10 cellular contexts compared by ENCODE assay signal in the genomic region with DNA sequence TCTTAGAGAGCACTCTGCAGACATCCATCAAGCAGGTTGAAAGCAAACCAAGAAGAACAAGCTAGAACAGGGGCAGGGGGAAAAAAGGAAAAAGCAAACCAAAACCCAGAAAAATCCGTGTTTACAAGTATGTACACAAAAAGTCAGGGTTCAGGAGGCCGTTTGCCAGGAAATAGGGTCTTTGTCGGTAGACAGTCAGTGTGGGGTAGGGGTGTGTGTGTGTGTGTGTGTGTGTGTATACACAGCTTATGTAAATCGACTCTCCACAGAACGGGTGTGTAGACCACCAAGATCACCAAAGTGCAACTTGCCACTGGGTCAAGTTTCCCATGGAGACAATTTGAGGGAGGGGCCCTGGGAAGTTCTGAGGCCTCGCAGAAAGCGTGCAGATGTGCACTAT. TPM values are rescaled to one million over a fixed set of nuclear protein-coding genes. Genes with fewer than 3 reads are reported as not detected.
A peak's percentile ranks its signal among the peaks of the same experiment; 100 is the strongest.
DNase-seq lines count a peak whose midpoint lies in the region; ATAC-seq and TF ChIP-seq lines count a peak whose summit lies in the region.
"Had no signal": no experiment of that assay in that cellular context is flagged by ENCODE, and none has a peak within 500 bp of the region (broad histone marks: within the 10 kb centered on the region; RNA-seq: fewer than 3 reads in every experiment).

No MANE protein-coding gene starts in this region.

- CTCF ChIA-PET in MCF 10A (lab: Yijun Ruan, JAX): interaction anchor here (0.8 to 1.9 kb wide), 3 partner anchors 10 to 16 kb away, joined by 3 to 6 read pairs (median 5); no protein-coding TSS in a partner anchor
- CTCF ChIA-PET in mammary epithelial cell (lab: Charles Lee; ENCODE audit: low non-redundant PET): no interaction called here
- CTCF ChIA-PET in IMR-90 (lab: Yijun Ruan, JAX): interaction anchor here (1.0 kb wide), 1 partner anchor 137 kb away, joined by 4 read pairs; no protein-coding TSS in a partner anchor

- peaks cover 15% of the 10 kb centered on the region for H3K36me3 ChIP-seq in mammary epithelial cell (ENCODE audit: insufficient read depth, low read length)
- H3K36me3 ChIP-seq in IMR-90 (ENCODE audit: control insufficient read depth, insufficient read depth, low read length): peaks cover 45% of the 10 kb centered on the region
- H3K36me3 ChIP-seq in endodermal cell (ENCODE audit: control insufficient read depth, insufficient read depth, low read length): peaks cover 78% of the 10 kb centered on the region

- H2AFZ ChIP-seq in mammary epithelial cell (ENCODE audit: low read depth, low read length): no peak overlapping the region
- H2AFZ ChIP-seq in IMR-90 (replicated peaks; ENCODE audit: low read length, poor library complexity): no peak overlapping the region

- peaks cover 29% of the 10 kb centered on the region for H3K9me1 ChIP-seq in IMR-90 (ENCODE audit: insufficient read depth, low read length)

- WGBS in mammary epithelial cell (ENCODE audit: low coverage, missing lambda C conversion rate): 92% methylated on average over 6 of the region's 7 CpGs
- 60% methylated on average over 1 of the region's 7 CpGs; no CpG with 5 or more reads in 1 of the 2 experiments for WGBS in IMR-90 (ENCODE audit: extremely low coverage in 2 of 2, insufficient read length in 1 of 2), 2 experiments
- 95% methylated on average over 7 of the region's 7 CpGs; no CpG with 5 or more reads in 1 of the 2 experiments for WGBS in endodermal cell (ENCODE audit: insufficient coverage in 1 of 2, insufficient read length in 1 of 2), 2 experiments

- H3K9ac ChIP-seq in mammary epithelial cell (ENCODE audit: insufficient read depth, low read length) (no peak overlapping the region), IMR-90 (ENCODE audit: low read depth, low read length) (no peak overlapping the region), endodermal cell (ENCODE audit: extremely low read depth, low read length, poor library complexity, severe bottlenecking) (no peak overlapping the region)

- no peak overlapping the region for H2AK5ac ChIP-seq in IMR-90 (ENCODE audit: low read depth, low read length)

- no peak overlapping the region for H2BK20ac ChIP-seq in IMR-90 (ENCODE audit: low read depth, low read length)

- BruUV-seq in MCF 10A (replicated peaks; lab: Mats Ljungman, UMichigan) (no TSS peak), mammary epithelial cell (replicated peaks; lab: Mats Ljungman, UMichigan) (no TSS peak), IMR-90 (replicated peaks; lab: Mats Ljungman, UMichigan) (no TSS peak)

- H3K9me3 ChIP-seq in mammary epithelial cell (replicated peaks; ENCODE audit: insufficient read depth, low read length): no peaks in the 10 kb centered on the region
- no peaks in the 10 kb centered on the region for H3K9me3 ChIP-seq in IMR-90 (ENCODE audit: control insufficient read depth, insufficient read depth, low read length)
- H3K9me3 ChIP-seq in endodermal cell (ENCODE audit: control insufficient read depth, low read length): no peaks in the 10 kb centered on the region

- TF ChIP-seq RAD21 in IMR-90 (IDR thresholded peaks at IDR 0.05; ENCODE audit: low read length): no peak

- in situ Hi-C loops in mammary epithelial cell (cut with MboI; ENCODE audit: low sequenced_read_pairs in 2 of 2): loop anchor here in 1 of 2 donors (25.0 kb wide), 1 partner anchor 149 kb away; no protein-coding TSS in a partner anchor
- in situ Hi-C loops in IMR-90 (cut with MboI; ENCODE audit: low sequenced_read_pairs): no loop called here

- no peak for TF ChIP-seq CTCF in MCF 10A (IDR thresholded peaks at IDR 0.05; ENCODE audit: unreplicated experiment)
- no peak for TF ChIP-seq CTCF in mammary epithelial cell (conservative IDR thresholded peaks at IDR 0.05 in 1 of 2, IDR thresholded peaks at IDR 0.05 in 1 of 2; ENCODE audit: extremely low read depth in 1 of 2, insufficient read depth in 1 of 2, low read depth in 1 of 2, low read length in 2 of 2)
- TF ChIP-seq CTCF in IMR-90 (conservative IDR thresholded peaks at IDR 0.05; ENCODE audit: low read depth, low read length): no peak
- no peak for TF ChIP-seq CTCF in endodermal cell (conservative IDR thresholded peaks at IDR 0.05)

- no peak overlapping the region for H3K4me3 ChIP-seq in mammary epithelial cell (replicated peaks in 1 of 3; ENCODE audit: insufficient read depth in 1 of 3, low read depth in 2 of 3, low read length in 3 of 3)
- no peak overlapping the region for H3K4me3 ChIP-seq in IMR-90 (ENCODE audit: insufficient read depth, low read depth, low read length)
- no peak overlapping the region for H3K4me3 ChIP-seq in endodermal cell (ENCODE audit: low read length)

- no peak overlapping the region for H2BK120ac ChIP-seq in IMR-90 (ENCODE audit: low read depth, low read length)

- POLR2A ChIA-PET in MCF 10A (lab: Yijun Ruan, JAX) (interaction anchor here (0.9 to 2.4 kb wide), 2 partner anchors 10 to 15 kb away, joined by 3 to 15 read pairs; no protein-coding TSS in a partner anchor), IMR-90 (lab: Charles Lee; ENCODE audit: unreplicated experiment) (interaction anchor here (0.6 to 0.9 kb wide), 3 partner anchors 9 to 77 kb away, joined by 3 to 5 read pairs (median 3); a partner anchor contains a TSS)
- POLR2A ChIA-PET in naive thymus-derived CD8-positive, alpha-beta T cell (lab: Charles Lee): no interaction called here

- H2BK5ac ChIP-seq in IMR-90 (ENCODE audit: low read depth, low read length, poor library complexity, severe bottlenecking): no peak overlapping the region

- H3K27ac Mint-ChIP-seq in MCF 10A (ENCODE audit: low read depth, unreplicated experiment) (peak overlapping the region; percentile 47), endodermal cell (peak overlapping the region; percentile 10)
- peak overlapping the region in 2 of 10 donors; percentile 29 to 40 for H3K27ac Mint-ChIP-seq in naive thymus-derived CD8-positive, alpha-beta T cell
- H3K27ac Mint-ChIP-seq: CD4-positive, CD25-positive, alpha-beta regulatory T cell had no signal

- H3K18ac ChIP-seq in IMR-90 (ENCODE audit: low read depth, low read length): no peak overlapping the region

- H3K4me1 ChIP-seq in mammary epithelial cell (ENCODE audit: insufficient read depth, low read length) (no peaks in the 10 kb centered on the region), IMR-90 (ENCODE audit: control insufficient read depth, insufficient read depth, low read length) (peaks cover 14% of the 10 kb centered on the region), endodermal cell (ENCODE audit: control insufficient read depth, insufficient read depth, low read length) (peaks cover 5% of the 10 kb centered on the region)

- peak overlapping the region; percentile 15 for H3K4ac ChIP-seq in IMR-90 (ENCODE audit: low read depth, low read length)

- no peak overlapping the region for H3K56ac ChIP-seq in IMR-90 (ENCODE audit: extremely low read depth, insufficient read depth, low read length)

- no peak overlapping the region for H3K4me2 ChIP-seq in mammary epithelial cell (ENCODE audit: insufficient read depth, low read depth, low read length)
- H3K4me2 ChIP-seq in IMR-90 (ENCODE audit: low read depth, low read length): no peak overlapping the region

- no peak overlapping the region for H4K8ac ChIP-seq in IMR-90 (ENCODE audit: low read depth in 2 of 2, low read length in 2 of 2)

- TF ChIP-seq POLR2A in IMR-90 (IDR thresholded peaks at IDR 0.05; ENCODE audit: low read depth, low read length): no peak

- H3K4me1 Mint-ChIP-seq in MCF 10A (ENCODE audit: insufficient read depth, unreplicated experiment): peaks cover 1% of the 10 kb centered on the region
- H3K4me1 Mint-ChIP-seq in endodermal cell: peaks cover 69% of the 10 kb centered on the region
- peaks cover 3 to 26% (median 15%) of the 10 kb centered on the region in 4 donors for H3K4me1 Mint-ChIP-seq in naive thymus-derived CD8-positive, alpha-beta T cell

- H2BK15ac ChIP-seq in IMR-90 (ENCODE audit: low read depth, low read length): no peak overlapping the region

- ATAC-seq in IMR-90 (ENCODE audit: low read depth) (no peak), GM19351 (IDR thresholded peaks at IDR 0.05; ENCODE audit: unreplicated experiment) (no peak)
- no peak for ATAC-seq in naive thymus-derived CD8-positive, alpha-beta T cell

- H3K4me3 Mint-ChIP-seq in MCF 10A (ENCODE audit: unreplicated experiment) (no peak overlapping the region), endodermal cell (no peak overlapping the region)
- H3K4me3 Mint-ChIP-seq in naive thymus-derived CD8-positive, alpha-beta T cell: no peak overlapping the region
- H3K4me3 Mint-ChIP-seq: CD4-positive, CD25-positive, alpha-beta regulatory T cell had no signal

- peaks cover 26 to 70% of the 10 kb centered on the region in 2 experiments for H3K79me1 ChIP-seq in IMR-90 (ENCODE audit: low read depth in 1 of 2, low read length in 2 of 2)

- peaks cover 91% of the 10 kb centered on the region for H3K79me2 ChIP-seq in mammary epithelial cell (ENCODE audit: insufficient read depth, low read length)

- H3K36me3 Mint-ChIP-seq in MCF 10A (ENCODE audit: insufficient read depth, unreplicated experiment) (peaks cover 39% of the 10 kb centered on the region), endodermal cell (ENCODE audit: low read depth) (peaks cover 89% of the 10 kb centered on the region)
- no peaks in the 10 kb centered on the region for H3K36me3 Mint-ChIP-seq in naive thymus-derived CD8-positive, alpha-beta T cell
- H3K36me3 Mint-ChIP-seq: CD4-positive, CD25-positive, alpha-beta regulatory T cell had no signal

- dilution Hi-C loops in mammary epithelial cell (cut with HindIII; ENCODE audit: low sequenced_read_pairs): no loop called here
- dilution Hi-C loops in IMR-90 (cut with HindIII; ENCODE audit: low sequenced_read_pairs, unreplicated experiment): no loop called here

- no peaks in the 10 kb centered on the region for H3K27me3 ChIP-seq in mammary epithelial cell (ENCODE audit: insufficient read depth, low read length)
- no peaks in the 10 kb centered on the region for H3K27me3 ChIP-seq in IMR-90 (ENCODE audit: control insufficient read depth, insufficient read depth, low read length)
- H3K27me3 ChIP-seq in endodermal cell (ENCODE audit: control insufficient read depth, insufficient read depth, low read length, poor library complexity, severe bottlenecking): no peaks in the 10 kb centered on the region

- H4K20me1 ChIP-seq in mammary epithelial cell (ENCODE audit: insufficient read depth, low read length) (peaks cover 12% of the 10 kb centered on the region), IMR-90 (ENCODE audit: insufficient read depth, low read length) (peaks cover 88% of the 10 kb centered on the region)

- no peaks in the 10 kb centered on the region for H3K9me3 Mint-ChIP-seq in MCF 10A (ENCODE audit: unreplicated experiment)
- H3K9me3 Mint-ChIP-seq in endodermal cell: no peaks in the 10 kb centered on the region
- H3K9me3 Mint-ChIP-seq in naive thymus-derived CD8-positive, alpha-beta T cell: no peaks in the 10 kb centered on the region
- H3K9me3 Mint-ChIP-seq: CD4-positive, CD25-positive, alpha-beta regulatory T cell had no signal

- no peaks in the 10 kb centered on the region for H3K27me3 Mint-ChIP-seq in MCF 10A (ENCODE audit: insufficient read depth, unreplicated experiment)
- H3K27me3 Mint-ChIP-seq in endodermal cell (ENCODE audit: insufficient read depth): no peaks in the 10 kb centered on the region
- peaks cover 0 to 17% (median 3%) of the 10 kb centered on the region in 5 donors for H3K27me3 Mint-ChIP-seq in naive thymus-derived CD8-positive, alpha-beta T cell

- no peak overlapping the region for H3K27ac ChIP-seq in mammary epithelial cell (ENCODE audit: insufficient read depth, low read depth, low read length)
- H3K27ac ChIP-seq in IMR-90 (ENCODE audit: insufficient read depth, low read length): no peak overlapping the region
- no peak overlapping the region for H3K27ac ChIP-seq in endodermal cell (ENCODE audit: low read depth, low read length)
- H3K27ac ChIP-seq: 22Rv1 had no signal

- no peak overlapping the region for H2AK9ac ChIP-seq in IMR-90 (replicated peaks; ENCODE audit: low read depth, low read length, poor library complexity)

- DNase-seq in MCF 10A (ENCODE audit: unreplicated experiment): no peak
- DNase-seq in mammary epithelial cell: no peak
- DNase-seq in IMR-90: no peak
- DNase-seq in endodermal cell: no peak
- no peak for DNase-seq in naive thymus-derived CD8-positive, alpha-beta T cell
- DNase-seq in T-helper 1 cell: no peak
- DNase-seq: CD4-positive, CD25-positive, alpha-beta regulatory T cell; DMS53 had no signal

- intact Hi-C loops in MCF 10A (cut with micrococcal nuclease): no loop called here
- intact Hi-C loops in mammary epithelial cell (cut with micrococcal nuclease): no loop called here
- intact Hi-C loops in IMR-90 (cut with micrococcal nuclease): no loop called here

- H3K14ac ChIP-seq in IMR-90 (replicated peaks; ENCODE audit: low read depth, low read length): no peak overlapping the region

- H3K23ac ChIP-seq in IMR-90 (ENCODE audit: low read depth, low read length): no peak overlapping the region

- H4K5ac ChIP-seq in IMR-90 (ENCODE audit: low read depth, low read length): no peak overlapping the region

- no peak overlapping the region for H4K91ac ChIP-seq in IMR-90 (ENCODE audit: insufficient read depth, low read depth, low read length)

RNA-seq across cellular contexts. Expression of a gene that starts 13.1 kb away (rescaled TPM):
- total RNA-seq in MCF 10A (2022) (34.5 and 41.9 TPM in 2 replicates), mammary epithelial cell (10 to 100 TPM; 11.5 to 40.7 TPM), IMR-90 (2012; rRNA removed) (8.4 and 10.3 TPM in 2 replicates), endodermal cell (100 to 1,000 TPM in 1 of 2 donors, 10 to 100 TPM in 1; 70.2 to 164 TPM)
- polyA plus RNA-seq in mammary epithelial cell (12.0 TPM), IMR-90 (2012; rRNA removed) (21.0 and 22.1 TPM in 2 replicates)
- 59.3 TPM for polyA minus RNA-seq in mammary epithelial cell
- 13.3 and 14.6 TPM in 2 replicates for polyA plus RNA-seq in IMR-90 (2012; cell fraction: cytosol; rRNA removed)
- polyA plus RNA-seq in IMR-90 (2012; cell fraction: nucleus; rRNA removed; ENCODE audit: low replicate concordance): 59.8 and 89.3 TPM in 2 replicates
- polyA plus RNA-seq in endodermal cell (2013, experiment 1 of 2): 27.0 TPM
- 29.6 TPM for polyA plus RNA-seq in endodermal cell (2013, experiment 2 of 2)
- total RNA-seq in naive thymus-derived CD8-positive, alpha-beta T cell: not detected
- not detected for polyA plus RNA-seq in naive thymus-derived CD8-positive, alpha-beta T cell
- polyA plus RNA-seq: CD4-positive, CD25-positive, alpha-beta regulatory T cell had no signal
